Comparison of ENCODE assay signal across 13 cellular contexts in the genomic region with DNA sequence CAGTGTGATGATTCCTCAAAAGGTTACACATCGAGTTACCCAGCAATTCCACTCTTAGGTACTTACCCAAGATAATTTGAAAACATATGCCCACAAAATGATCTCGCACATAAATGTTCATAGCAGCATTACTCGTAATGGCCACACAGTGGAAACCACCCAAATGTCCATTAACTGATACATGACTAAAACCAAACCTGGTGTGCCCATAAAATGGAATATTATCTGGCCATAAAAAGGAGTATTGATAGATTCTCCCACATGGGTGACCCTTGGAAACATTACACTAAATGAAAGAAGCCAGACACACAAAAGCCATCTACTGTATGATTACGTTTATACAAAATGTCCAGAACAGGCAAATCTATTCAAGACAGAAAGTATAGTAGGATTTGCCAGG.
"Had no signal": no experiment of that assay in that cellular context is flagged by ENCODE, and none has a peak within 500 bp of the region (broad histone marks: within the 10 kb centered on the region; RNA-seq: fewer than 3 reads in every experiment).

No MANE protein-coding gene starts in this region.

- H3K27ac ChIP-seq: epithelial cell of prostate, tibial artery, WERI-Rb-1 had no signal

- H3K4me3 ChIP-seq: tibial artery had no signal

- ATAC-seq: activated CD8-positive, alpha-beta T cell treated with anti-CD3 and anti-CD28 coated beads for 36 hours; effector memory CD8-positive, alpha-beta T cell; left lobe of liver had no signal

- H3K9me3 ChIP-seq: tibial artery had no signal

- DNase-seq: activated CD4-positive, alpha-beta T cell treated with anti-CD3 and anti-CD28 coated beads for 4 hours; activated CD8-positive, alpha-beta T cell treated with anti-CD3 and anti-CD28 coated beads for 36 hours; activated naive CD4-positive, alpha-beta T cell treated with Interleukin-2 at 50 U/mL for 16 hours; cerebellar nuclear complex; effector memory CD8-positive, alpha-beta T cell; glutamatergic neuron; stimulated activated CD4-positive, alpha-beta T cell treated with anti-CD3 and anti-CD28 coated beads, Interleukin-4, amount 100 ng/mL, for 1 hour; stimulated activated CD8-positive, alpha-beta memory T cell treated with anti-CD3 and anti-CD28 coated beads, Interleukin-4, amount 100 ng/mL, for 48 hours; T-helper 1 cell; tibial artery; WERI-Rb-1 had no signal

- H3K4me1 ChIP-seq: tibial artery had no signal

- H3K36me3 ChIP-seq: tibial artery, WERI-Rb-1 had no signal
